1 cellular context compared by ENCODE assay signal in the genomic region with DNA sequence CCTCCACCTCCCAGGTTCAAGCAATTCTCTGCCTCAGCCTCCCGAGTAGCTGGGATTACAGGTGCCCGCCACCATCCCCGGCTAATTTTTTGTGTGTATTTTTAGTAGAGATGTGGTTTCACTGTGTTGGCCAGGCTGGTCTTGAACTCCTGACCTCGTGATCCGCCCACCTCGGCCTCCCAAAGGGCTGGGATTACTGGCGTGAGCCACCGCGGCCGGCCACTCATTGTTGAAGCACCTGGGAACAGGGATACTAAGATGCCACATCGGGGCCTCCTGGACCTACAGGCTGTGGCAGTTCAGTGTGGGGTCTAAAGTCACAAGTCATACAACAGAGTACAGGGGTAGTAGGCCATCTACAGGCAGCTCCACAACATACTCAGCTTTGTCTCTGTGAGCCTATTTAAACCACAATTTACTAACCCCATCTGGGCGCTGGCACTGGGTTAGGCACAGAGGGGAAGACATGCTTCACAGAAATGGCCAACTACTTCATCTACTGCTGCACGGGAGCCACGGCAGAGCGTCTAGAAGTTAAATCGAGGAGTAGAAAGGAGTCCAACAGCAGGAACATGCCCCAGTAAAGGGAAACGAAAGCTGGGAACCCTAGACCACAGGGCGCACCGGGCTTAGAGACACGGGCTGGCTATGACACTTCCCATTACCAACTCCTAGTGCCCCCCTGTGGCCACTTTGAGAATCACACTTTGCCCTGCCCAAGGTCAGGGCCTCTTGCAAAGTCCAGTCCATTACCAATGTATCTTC.
TF ChIP-seq lines count a peak whose summit lies in the region.

No MANE protein-coding gene starts in this region.

TF ChIP-seq in SK-N-SH, 30 proteins besides CTCF, POLR2A, EP300 and RAD21 (continued from another document):
- TF ChIP-seq, protein P1, sequence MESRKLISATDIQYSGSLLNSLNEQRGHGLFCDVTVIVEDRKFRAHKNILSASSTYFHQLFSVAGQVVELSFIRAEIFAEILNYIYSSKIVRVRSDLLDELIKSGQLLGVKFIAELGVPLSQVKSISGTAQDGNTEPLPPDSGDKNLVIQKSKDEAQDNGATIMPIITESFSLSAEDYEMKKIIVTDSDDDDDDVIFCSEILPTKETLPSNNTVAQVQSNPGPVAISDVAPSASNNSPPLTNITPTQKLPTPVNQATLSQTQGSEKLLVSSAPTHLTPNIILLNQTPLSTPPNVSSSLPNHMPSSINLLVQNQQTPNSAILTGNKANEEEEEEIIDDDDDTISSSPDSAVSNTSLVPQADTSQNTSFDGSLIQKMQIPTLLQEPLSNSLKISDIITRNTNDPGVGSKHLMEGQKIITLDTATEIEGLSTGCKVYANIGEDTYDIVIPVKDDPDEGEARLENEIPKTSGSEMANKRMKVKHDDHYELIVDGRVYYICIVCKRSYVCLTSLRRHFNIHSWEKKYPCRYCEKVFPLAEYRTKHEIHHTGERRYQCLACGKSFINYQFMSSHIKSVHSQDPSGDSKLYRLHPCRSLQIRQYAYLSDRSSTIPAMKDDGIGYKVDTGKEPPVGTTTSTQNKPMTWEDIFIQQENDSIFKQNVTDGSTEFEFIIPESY (IDR thresholded peaks at IDR 0.05; ENCODE audit: borderline replicate concordance, low read depth) = no peak
